ENCODE assay signal across 8 cellular contexts in the genomic region with DNA sequence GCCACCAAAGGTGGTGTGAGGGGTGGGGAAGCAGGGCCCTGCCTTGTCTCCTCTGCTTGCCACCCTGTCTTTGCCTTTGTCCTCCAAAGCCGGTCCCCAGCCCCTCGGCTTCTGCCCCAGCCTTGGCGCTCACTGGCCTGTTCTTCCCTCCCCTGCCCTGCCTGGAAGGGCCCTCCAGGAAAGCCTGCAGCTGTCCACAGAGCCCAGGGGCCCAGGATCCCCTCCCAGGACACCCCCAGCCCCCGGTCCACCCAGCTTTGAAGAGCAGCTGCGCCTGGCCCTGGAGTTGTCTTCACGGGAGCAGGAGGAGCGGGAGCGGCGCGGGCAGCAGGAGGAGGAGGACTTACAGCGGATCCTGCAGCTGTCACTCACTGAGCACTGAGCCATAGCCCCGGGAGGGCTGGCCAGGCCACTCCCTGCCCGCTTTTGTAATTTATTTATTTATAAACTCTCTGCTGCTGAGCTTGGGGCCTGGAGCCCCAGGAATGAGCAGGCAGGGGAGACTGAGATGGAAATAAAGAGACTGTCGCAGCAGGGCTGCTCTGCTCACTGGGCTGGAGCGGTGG. TPM values are rescaled to one million over a fixed set of nuclear protein-coding genes. Genes with fewer than 3 reads are reported as not detected.
DNase-seq lines count a peak whose midpoint lies in the region; ATAC-seq, FAIRE-seq and TF ChIP-seq lines count a peak whose summit lies in the region.

No MANE protein-coding gene starts in this region.

- no peak overlapping the region for H3K9ac ChIP-seq in astrocyte (ENCODE audit: low read length)
- peak overlapping the region; percentile 19 for H3K9ac ChIP-seq in iPS-18a (ENCODE audit: low read length)
- H3K9ac ChIP-seq in smooth muscle cell (ENCODE audit: low read depth), result no peak overlapping the region

- WGBS in smooth muscle cell (ENCODE audit: low lambda C conversion rate), result 48% methylated on average over 15 of the region's 15 CpGs

- peak; percentile 57 for DNase-seq in D341Med (ENCODE audit: low spot score)
- peak; percentile 43 for DNase-seq in NB4 (ENCODE audit: low read depth)
- no peak for DNase-seq in astrocyte (ENCODE audit: low read depth)
- DNase-seq in smooth muscle cell (lab: John Stamatoyannopoulos, UW; ENCODE audit: unreplicated experiment), result no peak
- no peak for DNase-seq in erythroblast (lab: John Stamatoyannopoulos, UW)

- H3K27ac ChIP-seq in astrocyte (ENCODE audit: low read depth, low read length) (no peak overlapping the region), iPS-18a (ENCODE audit: low read length) (no peak overlapping the region), smooth muscle cell (ENCODE audit: low read depth) (no peak overlapping the region)

- no peaks in the 10 kb centered on the region for H3K9me3 ChIP-seq in astrocyte (ENCODE audit: insufficient read depth, low read depth, low read length)
- no peaks in the 10 kb centered on the region for H3K9me3 ChIP-seq in iPS-18a (ENCODE audit: control insufficient read depth, low read depth, low read length)
- no peaks in the 10 kb centered on the region for H3K9me3 ChIP-seq in smooth muscle cell (replicated peaks; ENCODE audit: low read depth)

- peaks cover 33% of the 10 kb centered on the region for H4K20me1 ChIP-seq in astrocyte (ENCODE audit: insufficient read depth, low read length)
- H4K20me1 ChIP-seq in smooth muscle cell (ENCODE audit: low read depth), result peaks cover 27% of the 10 kb centered on the region

- H3K36me3 ChIP-seq in astrocyte (ENCODE audit: insufficient read depth, low read length), result peaks cover 2% of the 10 kb centered on the region
- peaks cover 7% of the 10 kb centered on the region for H3K36me3 ChIP-seq in iPS-18a (ENCODE audit: control insufficient read depth, low read depth, low read length)
- H3K36me3 ChIP-seq in smooth muscle cell (ENCODE audit: low read depth), result no peaks in the 10 kb centered on the region

- FAIRE-seq in astrocyte (lab: Jason Lieb, UNC), result no peak

- peak; percentile 7 for TF ChIP-seq POLR2A in NB4 (IDR thresholded peaks at IDR 0.05; ENCODE audit: extremely low read depth, insufficient read length)
- no peak for TF ChIP-seq POLR2A in GM18505 (IDR thresholded peaks at IDR 0.05; ENCODE audit: borderline replicate concordance, extremely low read depth, insufficient read depth, insufficient read length)
- TF ChIP-seq POLR2A in erythroblast (IDR thresholded peaks at IDR 0.05; ENCODE audit: low read length), result no peak

- H3K79me2 ChIP-seq in astrocyte (ENCODE audit: insufficient read depth, low read length) (peaks cover 1% of the 10 kb centered on the region), smooth muscle cell (ENCODE audit: low read depth) (peaks cover 7% of the 10 kb centered on the region)

- peaks cover 10% of the 10 kb centered on the region for H3K4me1 ChIP-seq in astrocyte (ENCODE audit: insufficient read depth, low read length)
- H3K4me1 ChIP-seq in iPS-18a (ENCODE audit: control insufficient read depth, low read depth, low read length), result peaks cover 5% of the 10 kb centered on the region
- peaks cover 12% of the 10 kb centered on the region for H3K4me1 ChIP-seq in smooth muscle cell (ENCODE audit: low read depth)

- no peaks in the 10 kb centered on the region for H3K27me3 ChIP-seq in astrocyte (ENCODE audit: insufficient read depth, low read length)
- H3K27me3 ChIP-seq in iPS-18a (ENCODE audit: control insufficient read depth, insufficient read depth, low read length), result peaks cover 12% of the 10 kb centered on the region
- H3K27me3 ChIP-seq in smooth muscle cell (ENCODE audit: low read depth), result no peaks in the 10 kb centered on the region

- H3K36me3 Mint-ChIP-seq in astrocyte (ENCODE audit: low read depth, unreplicated experiment), result peaks cover 12% of the 10 kb centered on the region

- H3K4me3 ChIP-seq in NB4 (ENCODE audit: low read depth, low read length) (no peak overlapping the region), astrocyte (ENCODE audit: insufficient read depth, low read depth, low read length) (no peak overlapping the region), iPS-18a (ENCODE audit: low read length) (peak overlapping the region; percentile 77), smooth muscle cell (no peak overlapping the region)

- no peaks in the 10 kb centered on the region for H3F3A ChIP-seq in smooth muscle cell (ENCODE audit: low read depth)

- no peak for TF ChIP-seq CTCF in NB4 (IDR thresholded peaks at IDR 0.05; ENCODE audit: low read depth, low read length)
- no peak for TF ChIP-seq CTCF in astrocyte (IDR thresholded peaks at IDR 0.05; ENCODE audit: insufficient read depth, low read depth, low read length)
- no peak for TF ChIP-seq CTCF in smooth muscle cell (IDR thresholded peaks at IDR 0.05; ENCODE audit: borderline replicate concordance, insufficient read depth, poor library complexity, severe bottlenecking)

- peaks cover 2% of the 10 kb centered on the region for H3K27me3 Mint-ChIP-seq in astrocyte (ENCODE audit: low read depth, unreplicated experiment)

- peaks cover 5% of the 10 kb centered on the region for H3K4me1 Mint-ChIP-seq in astrocyte (ENCODE audit: low read depth, unreplicated experiment)

- no peaks in the 10 kb centered on the region for H3K9me3 Mint-ChIP-seq in astrocyte (ENCODE audit: unreplicated experiment)

- peak overlapping the region; percentile 71 for H3K4me3 Mint-ChIP-seq in astrocyte (ENCODE audit: unreplicated experiment)

- H3K27ac Mint-ChIP-seq in astrocyte (ENCODE audit: unreplicated experiment), result peak overlapping the region; percentile 18

- ATAC-seq in GM18505 (IDR thresholded peaks at IDR 0.05; ENCODE audit: unreplicated experiment) (no peak), GM21390 (IDR thresholded peaks at IDR 0.05; ENCODE audit: unreplicated experiment) (no peak)

- H3K4me2 ChIP-seq in astrocyte (ENCODE audit: low read length), result peak overlapping the region; percentile 93
- H3K4me2 ChIP-seq in smooth muscle cell, result peak overlapping the region; percentile 88

- H2AFZ ChIP-seq in astrocyte (ENCODE audit: low read depth, low read length), result no peak overlapping the region
- no peak overlapping the region for H2AFZ ChIP-seq in smooth muscle cell (ENCODE audit: low read depth)

RNA-seq across cellular contexts. Expression of a gene that starts 1.3 kb away (rescaled TPM):
- 19.1 and 20.1 TPM in 2 replicates for total RNA-seq in astrocyte
- 14.9 and 23.9 TPM in 2 replicates for total RNA-seq in smooth muscle cell
- 29.3 and 47.5 TPM in 2 replicates for polyA plus RNA-seq in smooth muscle cell

RNA-seq across cellular contexts. Expression of a gene that starts 12.9 kb away (rescaled TPM):
- total RNA-seq in astrocyte (39.4 and 40.8 TPM in 2 replicates), smooth muscle cell (29.3 and 34.7 TPM in 2 replicates)
- 52.0 and 63.2 TPM in 2 replicates for polyA plus RNA-seq in smooth muscle cell

RNA-seq across cellular contexts. Expression of a gene that starts 35.8 kb away (rescaled TPM):
- 27.2 and 34.0 TPM in 2 replicates for total RNA-seq in astrocyte
- total RNA-seq in smooth muscle cell, result 18.5 and 22.2 TPM in 2 replicates
- 38.9 and 42.5 TPM in 2 replicates for polyA plus RNA-seq in smooth muscle cell

RNA-seq across cellular contexts. Expression of a gene that starts 51.3 kb away (rescaled TPM):
- 53.5 and 69.2 TPM in 2 replicates for total RNA-seq in astrocyte
- 61.4 and 78.0 TPM in 2 replicates for total RNA-seq in smooth muscle cell
- 113 and 133 TPM in 2 replicates for polyA plus RNA-seq in smooth muscle cell

Comparison
In these comparisons a context has a peak if more than half of its experiments do, and no peak if none do; other contexts are left out.
1. DNase-seq: peak in D341Med (single experiment) and NB4 (single experiment); none in astrocyte (single experiment), smooth muscle cell (single experiment) and erythroblast (0 of 2).